ENCODE assay signal across 18 cellular contexts in genomic region chr18:61589724-61590065, GRCh38.
DNase-seq lines count a peak whose midpoint lies in the region; ATAC-seq and TF ChIP-seq lines count a peak whose summit lies in the region.
"Had no signal": no experiment of that assay in that cellular context is flagged by ENCODE, and none has a peak within 500 bp of the region (broad histone marks: within the 10 kb centered on the region; RNA-seq: fewer than 3 reads in every experiment).

No MANE protein-coding gene starts in this region.

- DNase-seq in GM23248 (peak; percentile 56), NCI-H69 (lab: John Stamatoyannopoulos, UW) (peak; percentile 56), cardiac fibroblast (ENCODE audit: low read depth in 2 of 2) (peak; percentile 72 to 87), myocyte (ENCODE audit: low read depth) (peak; percentile 49), T-helper 17 cell (no peak)
- DNase-seq: activated CD4-positive, alpha-beta memory T cell treated with anti-CD3 and anti-CD28 coated beads for 36 hours; activated T-cell treated with anti-CD3 and anti-CD28 coated beads, Interleukin-2, amount 50 U/mL, for 48 hours; H9; immature natural killer cell; KG1; NCI-H345; stimulated activated naive B cell treated with anti-CD40 and anti-IgM and Interleukin-4, amounts not matched to agents 10 μg/mL and 1 μg/mL and 100 μg/mL, for 72 hours had no signal

- no peaks in the 10 kb centered on the region for H3K79me2 ChIP-seq in GM23248 (ENCODE audit: insufficient read depth)

- no peak overlapping the region for H3K4me3 Mint-ChIP-seq in T-helper 17 cell
- H3K4me3 Mint-ChIP-seq: activated CD4-positive, alpha-beta memory T cell treated with anti-CD3 and anti-CD28 coated beads for 36 hours; H9; immature natural killer cell; stimulated activated naive B cell treated with anti-CD40 and anti-IgM and Interleukin-4, amounts not matched to agents 10 μg/mL and 1 μg/mL and 100 μg/mL, for 72 hours had no signal

- H3K36me3 ChIP-seq in GM23248 (ENCODE audit: low read depth), result no peaks in the 10 kb centered on the region
- H3K36me3 ChIP-seq: gastroesophageal sphincter, neutrophil had no signal

- H3K4me2 ChIP-seq in GM23248 (ENCODE audit: unreplicated experiment), result no peak overlapping the region

- no peaks in the 10 kb centered on the region for H4K20me1 ChIP-seq in GM23248 (ENCODE audit: insufficient read depth)

- TF ChIP-seq CTCF in cardiac fibroblast (IDR thresholded peaks at IDR 0.05; ENCODE audit: low read depth, low read length), result no peak

- H3K4me1 Mint-ChIP-seq in T-helper 17 cell, result peaks cover under 1% of the 10 kb centered on the region
- H3K4me1 Mint-ChIP-seq: H9; immature natural killer cell; stimulated activated naive B cell treated with anti-CD40 and anti-IgM and Interleukin-4, amounts not matched to agents 10 μg/mL and 1 μg/mL and 100 μg/mL, for 72 hours had no signal

- H3K9me2 ChIP-seq in GM23248 (ENCODE audit: insufficient read depth), result no peaks in the 10 kb centered on the region

- H3K9me3 ChIP-seq in GM23248 (ENCODE audit: low read depth) (no peaks in the 10 kb centered on the region), T-helper 17 cell (ENCODE audit: control insufficient read depth, low read length, poor library complexity, severe bottlenecking) (no peaks in the 10 kb centered on the region)
- H3K9me3 ChIP-seq: gastroesophageal sphincter, neutrophil had no signal

- in situ Hi-C loops in GM23248 (cut with MboI), result loop anchor here (10.0 kb wide), 1 partner anchor 305 kb away; the partner anchor contains the start of gene RNF152

- no peak overlapping the region for H3K27ac Mint-ChIP-seq in T-helper 17 cell
- H3K27ac Mint-ChIP-seq: activated CD4-positive, alpha-beta memory T cell treated with anti-CD3 and anti-CD28 coated beads for 36 hours; H9; immature natural killer cell; stimulated activated naive B cell treated with anti-CD40 and anti-IgM and Interleukin-4, amounts not matched to agents 10 μg/mL and 1 μg/mL and 100 μg/mL, for 72 hours had no signal

- no peaks in the 10 kb centered on the region for H3K27me3 ChIP-seq in GM23248 (replicated peaks; ENCODE audit: insufficient read depth)
- H3K27me3 ChIP-seq: gastroesophageal sphincter had no signal

- H3K4me3 ChIP-seq in GM23248 (no peak overlapping the region), cardiac fibroblast (replicated peaks in 1 of 2; ENCODE audit: low read depth in 2 of 2, low read length in 2 of 2) (no peak overlapping the region)
- H3K4me3 ChIP-seq: gastroesophageal sphincter, GM12878 had no signal

- H3K27me3 Mint-ChIP-seq in T-helper 17 cell, result peaks cover 29% of the 10 kb centered on the region
- H3K27me3 Mint-ChIP-seq: stimulated activated naive B cell treated with anti-CD40 and anti-IgM and Interleukin-4, amounts not matched to agents 10 μg/mL and 1 μg/mL and 100 μg/mL, for 72 hours had no signal

- WGBS in GM23248 (ENCODE audit: low coverage in 1 of 2, low lambda C conversion rate in 2 of 2, missing lambda C conversion rate in 2 of 2), 2 experiments, result 66% methylated on average over 4 of the region's 4 CpGs

- H3K27ac ChIP-seq in GM23248, result no peak overlapping the region
- H3K27ac ChIP-seq: gastroesophageal sphincter, neutrophil had no signal

- H3K4me1 ChIP-seq in GM23248 (ENCODE audit: insufficient read depth), result peaks cover 23% of the 10 kb centered on the region
- H3K4me1 ChIP-seq: gastroesophageal sphincter had no signal

- ATAC-seq in HG02884 (IDR thresholded peaks at IDR 0.05; ENCODE audit: unreplicated experiment) (no peak), HG02759 (IDR thresholded peaks at IDR 0.05; ENCODE audit: unreplicated experiment) (no peak), T-helper 17 cell (no peak)
- ATAC-seq: gastroesophageal sphincter; GM12878; stimulated activated naive B cell treated with anti-CD40 and anti-IgM and Interleukin-4, amounts not matched to agents 10 μg/mL and 1 μg/mL and 100 μg/mL, for 72 hours had no signal

- H3F3A ChIP-seq in GM23248 (ENCODE audit: insufficient read depth), result no peaks in the 10 kb centered on the region

- no peak overlapping the region for H2AFZ ChIP-seq in GM23248

- peaks cover 3% of the 10 kb centered on the region for H3K36me3 Mint-ChIP-seq in T-helper 17 cell (ENCODE audit: low read depth)
- H3K36me3 Mint-ChIP-seq: activated CD4-positive, alpha-beta memory T cell treated with anti-CD3 and anti-CD28 coated beads for 36 hours; CD14-positive monocyte; stimulated activated naive B cell treated with anti-CD40 and anti-IgM and Interleukin-4, amounts not matched to agents 10 μg/mL and 1 μg/mL and 100 μg/mL, for 72 hours had no signal

- H3K9ac ChIP-seq in GM23248, result no peak overlapping the region

Comparison
In these comparisons a context has a peak if more than half of its experiments do, and no peak if none do; other contexts are left out.
1. DNase-seq: peak in GM23248 (single experiment), NCI-H69 (single experiment), cardiac fibroblast (2 of 2) and myocyte (single experiment); none in T-helper 17 cell (0 of 3).